9 cellular contexts compared by ENCODE assay signal in the genomic region with DNA sequence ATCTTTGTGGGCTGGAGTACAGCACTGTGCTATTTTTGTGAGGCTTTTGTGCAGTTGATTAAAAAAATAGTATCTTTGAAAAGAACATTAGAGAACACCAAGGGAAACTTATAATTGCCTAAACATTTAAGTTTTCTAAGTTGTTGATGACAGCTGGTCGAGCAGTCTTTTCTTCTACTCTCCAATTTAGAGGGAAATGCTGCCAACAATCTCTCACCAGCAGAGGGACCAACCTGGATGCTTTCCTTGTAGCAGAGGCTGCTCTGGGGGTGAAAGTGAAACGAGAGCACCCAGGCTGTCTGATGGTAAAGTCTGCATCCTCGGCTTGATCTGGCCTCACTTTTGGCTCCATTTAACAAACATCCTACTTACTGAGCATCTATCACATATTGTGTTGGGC.
A peak's percentile ranks its signal among the peaks of the same experiment; 100 is the strongest.
DNase-seq lines count a peak whose midpoint lies in the region; ATAC-seq and TF ChIP-seq lines count a peak whose summit lies in the region.
"Had no signal": no experiment of that assay in that cellular context is flagged by ENCODE, and none has a peak within 500 bp of the region (broad histone marks: within the 10 kb centered on the region; RNA-seq: fewer than 3 reads in every experiment).

No MANE protein-coding gene starts in this region.

- H3K9me3 ChIP-seq in BE2C = no peaks in the 10 kb centered on the region

- H3K36me3 Mint-ChIP-seq in natural killer cell treated with Interleukin-12 subunit alpha and Interleukin-12 subunit beta and Interleukin-15 and Interleukin-18, amount 100 ng/mL, for 72 hours = no peaks in the 10 kb centered on the region

- no peaks in the 10 kb centered on the region for H3K4me1 Mint-ChIP-seq in natural killer cell treated with Interleukin-12 subunit alpha and Interleukin-12 subunit beta and Interleukin-15 and Interleukin-18, amount 100 ng/mL, for 72 hours (ENCODE audit: low read depth in 2 of 2)

- H3K36me3 ChIP-seq in BE2C = no peaks in the 10 kb centered on the region

- peak; percentile 0 for DNase-seq in DMS 273 (lab: John Stamatoyannopoulos, UW; ENCODE audit: unreplicated experiment)
- DNase-seq in DMS 273 treated with DMSO at 0.1 percent for 48 hours (lab: John Stamatoyannopoulos, UW) = no peak
- peak; percentile 30 for DNase-seq in NCI-H774 (lab: John Stamatoyannopoulos, UW)
- DNase-seq in inferior parietal cortex (ENCODE audit: extremely low spot score) = peak; percentile 65
- no peak for DNase-seq in BE2C
- no peak for DNase-seq in Right ventricle myocardium inferior (ENCODE audit: missing footprints)
- no peak for DNase-seq in natural killer cell treated with Interleukin-12 subunit alpha and Interleukin-12 subunit beta and Interleukin-15 and Interleukin-18, amount 100 ng/mL, for 72 hours (ENCODE audit: low spot score)

- intact Hi-C loops in Right ventricle myocardium inferior (cut with DNase I) = no loop called here

- H3K9me3 Mint-ChIP-seq in natural killer cell treated with Interleukin-12 subunit alpha and Interleukin-12 subunit beta and Interleukin-15 and Interleukin-18, amount 100 ng/mL, for 72 hours = peaks cover 13% of the 10 kb centered on the region
- H3K9me3 Mint-ChIP-seq: stimulated activated naive CD8-positive, alpha-beta T cell treated with anti-CD3 and anti-CD28 coated beads, Interleukin-15, Interleukin-2, amounts not matched to agents 100 ng/mL and 50 ng/mL, for 24 hours had no signal

- H3K27ac Mint-ChIP-seq in natural killer cell treated with Interleukin-12 subunit alpha and Interleukin-12 subunit beta and Interleukin-15 and Interleukin-18, amount 100 ng/mL, for 72 hours = no peak overlapping the region
- H3K27ac Mint-ChIP-seq: stimulated activated naive CD8-positive, alpha-beta T cell treated with anti-CD3 and anti-CD28 coated beads, Interleukin-15, Interleukin-2, amounts not matched to agents 100 ng/mL and 50 ng/mL, for 24 hours had no signal

- no peaks in the 10 kb centered on the region for H3K27me3 Mint-ChIP-seq in natural killer cell treated with Interleukin-12 subunit alpha and Interleukin-12 subunit beta and Interleukin-15 and Interleukin-18, amount 100 ng/mL, for 72 hours
- H3K27me3 Mint-ChIP-seq: stimulated activated naive CD8-positive, alpha-beta T cell treated with anti-CD3 and anti-CD28 coated beads, Interleukin-15, Interleukin-2, amounts not matched to agents 100 ng/mL and 50 ng/mL, for 24 hours had no signal

- H3K4me3 ChIP-seq in BE2C (ENCODE audit: low read depth, low read length) = no peak overlapping the region

- H3K4me3 Mint-ChIP-seq in natural killer cell treated with Interleukin-12 subunit alpha and Interleukin-12 subunit beta and Interleukin-15 and Interleukin-18, amount 100 ng/mL, for 72 hours = no peak overlapping the region
- H3K4me3 Mint-ChIP-seq: stimulated activated naive CD8-positive, alpha-beta T cell treated with anti-CD3 and anti-CD28 coated beads, Interleukin-15, Interleukin-2, amounts not matched to agents 100 ng/mL and 50 ng/mL, for 24 hours had no signal

- no peaks in the 10 kb centered on the region for H3K27me3 ChIP-seq in BE2C

- H3K4me1 ChIP-seq in BE2C = no peaks in the 10 kb centered on the region

- no peak for TF ChIP-seq CTCF in BE2C (IDR thresholded peaks at IDR 0.05; ENCODE audit: low read depth, low read length)

- ATAC-seq in HG02763 (IDR thresholded peaks at IDR 0.05; ENCODE audit: unreplicated experiment) (peak; percentile 80), Right ventricle myocardium inferior (no peak)
- no peak for ATAC-seq in natural killer cell treated with Interleukin-12 subunit alpha and Interleukin-12 subunit beta and Interleukin-15 and Interleukin-18, amount 100 ng/mL, for 72 hours

Comparison
In these comparisons a context has a peak if more than half of its experiments do, and no peak if none do; other contexts are left out.
1. DNase-seq: peak in DMS 273 (single experiment), NCI-H774 (single experiment) and inferior parietal cortex (single experiment); none in DMS 273 treated with DMSO at 0.1 percent for 48 hours (single experiment), BE2C (single experiment), Right ventricle myocardium inferior (single experiment) and natural killer cell treated with Interleukin-12 subunit alpha and Interleukin-12 subunit beta and Interleukin-15 and Interleukin-18, amount 100 ng/mL, for 72 hours (single experiment).